28 cellular contexts compared by ENCODE assay signal in genomic region chr6:111326563-111326962, GRCh38.
"Had no signal": no experiment of that assay in that cellular context is flagged by ENCODE, and none has a peak within 500 bp of the region (broad histone marks: within the 10 kb centered on the region; RNA-seq: fewer than 3 reads in every experiment).

No MANE protein-coding gene starts in this region.

- DNase-seq: colonic mucosa; cortex of kidney; dermis blood vessel endothelial cell; dorsolateral prefrontal cortex; effector CD4-positive, alpha-beta T cell; effector CD8-positive, alpha-beta T cell; effector memory CD4-positive, alpha-beta T cell; effector memory CD8-positive, alpha-beta T cell; endodermal cell; erythroblast; esophagus squamous epithelium; foreskin fibroblast; foreskin keratinocyte; foreskin melanocyte; gastrocnemius medialis; glutamatergic neuron; head of caudate nucleus; heart left ventricle; heart right ventricle had no signal

- H3K4me3 ChIP-seq: colonic mucosa, coronary artery, dorsolateral prefrontal cortex, esophagus muscularis mucosa, esophagus squamous epithelium, gastrocnemius medialis, gastroesophageal sphincter, heart left ventricle, heart right ventricle had no signal

- H3K4me1 ChIP-seq: colonic mucosa, esophagus muscularis mucosa, esophagus squamous epithelium, gastrocnemius medialis, heart left ventricle, heart right ventricle had no signal

- H3K36me3 ChIP-seq: colonic mucosa had no signal

- ATAC-seq: effector memory CD8-positive, alpha-beta T cell; esophagus mucosa; foreskin keratinocyte; gastrocnemius medialis; gastroesophageal sphincter; heart left ventricle; heart right ventricle had no signal

- H3K9me3 ChIP-seq: colonic mucosa, esophagus muscularis mucosa, esophagus squamous epithelium, gastrocnemius medialis, gastroesophageal sphincter had no signal

- FAIRE-seq: colon, endometrium, endothelial cell of umbilical vein, frontal cortex had no signal

- H3K27me3 ChIP-seq: colonic mucosa, dorsolateral prefrontal cortex, esophagus muscularis mucosa, esophagus squamous epithelium, foreskin keratinocyte, gastrocnemius medialis, gastroesophageal sphincter, heart left ventricle, heart right ventricle had no signal

- H3K27ac ChIP-seq: colonic mucosa, coronary artery, dorsolateral prefrontal cortex, epithelial cell of prostate, esophagus muscularis mucosa, esophagus squamous epithelium, foreskin keratinocyte, gastrocnemius medialis, gastroesophageal sphincter, heart left ventricle, heart right ventricle had no signal
